Comparison of ENCODE assay signal across 25 cellular contexts in genomic region chr7:151278949-151279348, GRCh38. TPM values are rescaled to one million over a fixed set of nuclear protein-coding genes. Genes with fewer than 3 reads are reported as not detected.
"Had no signal": no experiment of that assay in that cellular context is flagged by ENCODE, and none has a peak within 500 bp of the region (broad histone marks: within the 10 kb centered on the region; RNA-seq: fewer than 3 reads in every experiment).

No MANE protein-coding gene starts in this region.

- H3K27ac Mint-ChIP-seq: activated B cell treated with CpG ODN at 0.5 μM for 24 hours; activated naive CD4-positive, alpha-beta T cell treated with anti-CD3 and anti-CD28 coated beads, Interleukin-2, amount 10 ng/mL, durations not matched to agents 7 days and 5 days; activated T-helper 2 cell treated with anti-CD3 and anti-CD28 coated beads, Interferon-gamma antibody, Interleukin-2, Interleukin-4, amounts not matched to agents 10 μg/mL and 5 μg/mL and 100 μg/mL, durations not matched to agents 14 hours and 24 hours and 36 hours had no signal

- H3K36me3 Mint-ChIP-seq: activated naive CD4-positive, alpha-beta T cell treated with anti-CD3 and anti-CD28 coated beads, Interleukin-2, amount 10 ng/mL, durations not matched to agents 7 days and 5 days; activated naive CD8-positive, alpha-beta T cell treated with anti-CD3 and anti-CD28 coated beads for 36 hours had no signal

- DNase-seq: activated B cell treated with CpG ODN at 0.5 μM for 24 hours; activated CD4-positive, alpha-beta T cell treated with anti-CD3 and anti-CD28 coated beads for 1 hour; activated CD4-positive, alpha-beta T cell treated with anti-CD3 and anti-CD28 coated beads, Interleukin-2, amount 10 ng/mL, durations not matched to agents 24 days and 14 days; activated CD4-positive, alpha-beta T cell treated with anti-CD3 and anti-CD28 coated beads, Interleukin-2, amount 50 U/mL, for 48 hours; activated CD8-positive, alpha-beta memory T cell treated with anti-CD3 and anti-CD28 coated beads for 24 hours; activated gamma-delta T cell treated with Interleukin-2 at 50 U/mL for 16 hours; activated naive CD4-positive, alpha-beta T cell treated with anti-CD3 and anti-CD28 coated beads, Interleukin-2, amount 10 ng/mL, durations not matched to agents 7 days and 5 days; activated naive CD8-positive, alpha-beta T cell treated with anti-CD3 and anti-CD28 coated beads for 36 hours; activated T-cell treated with anti-CD3 and anti-CD28 coated beads, Interleukin-2, amount 50 U/mL, for 4 hours; caudate nucleus; Kasumi-1; NCI-H1048; NCI-H1417; NCI-H1694; NCI-H2029; NCI-H2107; NCI-H2171 treated with DMSO at 0.1 percent for 48 hours; NCI-H226; NCI-H510A; NCI-H526 treated with DMSO at 0.1 percent for 48 hours; NCI-H82; SIG-M5; T-helper 2 cell; T1000 had no signal

- H3K4me3 Mint-ChIP-seq: activated B cell treated with CpG ODN at 0.5 μM for 24 hours; activated CD4-positive, alpha-beta T cell treated with anti-CD3 and anti-CD28 coated beads, Interleukin-2, amount 10 ng/mL, durations not matched to agents 24 days and 14 days; activated naive CD4-positive, alpha-beta T cell treated with anti-CD3 and anti-CD28 coated beads, Interleukin-2, amount 10 ng/mL, durations not matched to agents 7 days and 5 days; activated naive CD8-positive, alpha-beta T cell treated with anti-CD3 and anti-CD28 coated beads for 36 hours; activated T-cell treated with anti-CD3 and anti-CD28 coated beads, Interleukin-2, amount 50 U/mL, for 4 hours had no signal

- H3K9me3 Mint-ChIP-seq: activated CD4-positive, alpha-beta T cell treated with anti-CD3 and anti-CD28 coated beads, Interleukin-2, amount 10 ng/mL, durations not matched to agents 24 days and 14 days; activated naive CD4-positive, alpha-beta T cell treated with anti-CD3 and anti-CD28 coated beads, Interleukin-2, amount 10 ng/mL, durations not matched to agents 7 days and 5 days; activated T-cell treated with anti-CD3 and anti-CD28 coated beads, Interleukin-2, amount 50 U/mL, for 4 hours; activated T-helper 2 cell treated with anti-CD3 and anti-CD28 coated beads, Interferon-gamma antibody, Interleukin-2, Interleukin-4, amounts not matched to agents 10 μg/mL and 5 μg/mL and 100 μg/mL, durations not matched to agents 14 hours and 24 hours and 36 hours had no signal

RNA-seq across cellular contexts. Expression of gene SMARCD3, which starts 30.5 kb away (rescaled TPM):
- total RNA-seq: activated B cell treated with CpG ODN at 0.5 μM for 24 hours had no signal
